In the genomic region with DNA sequence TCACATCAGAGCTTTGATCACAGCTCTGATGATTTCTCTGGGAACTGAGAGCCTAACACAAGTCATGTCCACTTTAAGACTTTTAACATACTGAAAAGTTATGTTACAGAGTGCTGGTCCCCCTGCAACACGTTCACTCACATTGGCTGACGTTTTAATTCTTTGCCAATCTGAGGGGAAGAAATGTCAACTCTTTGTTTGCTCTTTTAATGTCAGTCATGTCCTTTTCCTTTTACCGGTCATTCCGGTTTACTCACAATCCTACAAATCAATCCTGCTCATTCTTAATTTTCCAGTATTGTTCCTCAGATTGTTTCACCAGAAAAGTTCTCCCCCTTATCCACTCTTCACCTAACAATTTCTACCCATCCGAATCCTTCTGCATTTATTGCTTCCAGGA, we compare ENCODE assay signal across 8 cellular contexts. TPM values are rescaled to one million over a fixed set of nuclear protein-coding genes. Genes with fewer than 3 reads are reported as not detected.
DNase-seq lines count a peak whose midpoint lies in the region; ATAC-seq, FAIRE-seq and TF ChIP-seq lines count a peak whose summit lies in the region.

No MANE protein-coding gene starts in this region.

- H3K27ac Mint-ChIP-seq in activated CD4-positive, alpha-beta T cell treated with anti-CD3 and anti-CD28 coated beads, Interleukin-2, amount 10 ng/mL, durations not matched to agents 7 days and 5 days, result peak overlapping the region; percentile 97
- H3K27ac Mint-ChIP-seq in activated T-helper 17 cell treated with anti-CD3 and anti-CD28 coated beads, Interleukin-2, amount 50 U/mL, for 72 hours, result peak overlapping the region; percentile 99

- no peaks in the 10 kb centered on the region for H3K27me3 ChIP-seq in left lung

- H3K4me1 ChIP-seq in left lung, result peaks cover 27 to 56% of the 10 kb centered on the region in 2 donors

- peaks cover 5% of the 10 kb centered on the region for H3K36me3 Mint-ChIP-seq in activated CD4-positive, alpha-beta T cell treated with anti-CD3 and anti-CD28 coated beads, Interleukin-2, amount 10 ng/mL, durations not matched to agents 7 days and 5 days (ENCODE audit: low read depth)
- H3K36me3 Mint-ChIP-seq in activated T-helper 17 cell treated with anti-CD3 and anti-CD28 coated beads, Interleukin-2, amount 50 U/mL, for 72 hours (ENCODE audit: low read depth), result peaks cover 2% of the 10 kb centered on the region

- no peak for FAIRE-seq in HTR-8/SVneo (lab: Jason Lieb, UNC)

- H3K9me3 ChIP-seq in left lung, result no peaks in the 10 kb centered on the region

- H3K9me3 Mint-ChIP-seq in activated CD4-positive, alpha-beta T cell treated with anti-CD3 and anti-CD28 coated beads, Interleukin-2, amount 10 ng/mL, durations not matched to agents 7 days and 5 days, result no peaks in the 10 kb centered on the region
- H3K9me3 Mint-ChIP-seq in activated T-helper 17 cell treated with anti-CD3 and anti-CD28 coated beads, Interleukin-2, amount 50 U/mL, for 72 hours, result no peaks in the 10 kb centered on the region

- ATAC-seq in activated T-helper 17 cell treated with anti-CD3 and anti-CD28 coated beads, Interleukin-2, amount 50 U/mL, for 72 hours (replicated peaks), result no peak
- no peak for ATAC-seq in left lung

- TF ChIP-seq CTCF in left lung (IDR thresholded peaks at IDR 0.05), result no peak

- no peaks in the 10 kb centered on the region for H3K36me3 ChIP-seq in left lung

- peak overlapping the region; percentile 82 to 88 for H3K4me3 ChIP-seq in left lung

- no peak for DNase-seq in activated CD4-positive, alpha-beta T cell treated with anti-CD3 and anti-CD28 coated beads, Interleukin-2, amount 10 ng/mL, durations not matched to agents 7 days and 5 days
- no peak for DNase-seq in activated CD4-positive, alpha-beta T cell treated with anti-CD3 and anti-CD28 coated beads for 1 hour
- DNase-seq in left lung, result no peak
- no peak for DNase-seq in AG20443 (ENCODE audit: low spot score)
- no peak for DNase-seq in medulla oblongata (ENCODE audit: extremely low spot score)
- no peak for DNase-seq in HTR-8/SVneo (ENCODE audit: insufficient read length, low spot score)

- H3K27ac ChIP-seq in left lung, result peak overlapping the region; percentile 91 to 95
- peak overlapping the region; percentile 61 for H3K27ac ChIP-seq in temporal lobe (ENCODE audit: low read depth, low read length)

- peaks cover 65% of the 10 kb centered on the region for H3K4me1 Mint-ChIP-seq in activated CD4-positive, alpha-beta T cell treated with anti-CD3 and anti-CD28 coated beads, Interleukin-2, amount 10 ng/mL, durations not matched to agents 7 days and 5 days
- peaks cover 31% of the 10 kb centered on the region for H3K4me1 Mint-ChIP-seq in activated T-helper 17 cell treated with anti-CD3 and anti-CD28 coated beads, Interleukin-2, amount 50 U/mL, for 72 hours

- H3K27me3 Mint-ChIP-seq in activated CD4-positive, alpha-beta T cell treated with anti-CD3 and anti-CD28 coated beads, Interleukin-2, amount 10 ng/mL, durations not matched to agents 7 days and 5 days, result no peaks in the 10 kb centered on the region
- no peaks in the 10 kb centered on the region for H3K27me3 Mint-ChIP-seq in activated T-helper 17 cell treated with anti-CD3 and anti-CD28 coated beads, Interleukin-2, amount 50 U/mL, for 72 hours

- POLR2A ChIA-PET in activated CD4-positive, alpha-beta T cell treated with anti-CD3 and anti-CD28 coated beads, Interleukin-2, amount 10 ng/mL, durations not matched to agents 7 days and 5 days (lab: Charles Lee), result no interaction called here

- H3K4me3 Mint-ChIP-seq in activated CD4-positive, alpha-beta T cell treated with anti-CD3 and anti-CD28 coated beads, Interleukin-2, amount 10 ng/mL, durations not matched to agents 7 days and 5 days, result peak overlapping the region; percentile 100
- peak overlapping the region; percentile 100 for H3K4me3 Mint-ChIP-seq in activated T-helper 17 cell treated with anti-CD3 and anti-CD28 coated beads, Interleukin-2, amount 50 U/mL, for 72 hours

- intact Hi-C loops in left lung (cut with DNase I), result no loop called here

- CTCF ChIA-PET in activated CD4-positive, alpha-beta T cell treated with anti-CD3 and anti-CD28 coated beads, Interleukin-2, amount 10 ng/mL, durations not matched to agents 7 days and 5 days (lab: Charles Lee), result no interaction called here

RNA-seq across cellular contexts. Expression of gene CD46, which starts 1.0 kb away (rescaled TPM):
- total RNA-seq in activated CD4-positive, alpha-beta T cell treated with anti-CD3 and anti-CD28 coated beads, Interleukin-2, amount 10 ng/mL, durations not matched to agents 7 days and 5 days, result 100 to 1,000 TPM; 112 to 115 TPM
- 100 to 1,000 TPM in 1 of 2 donors, 10 to 100 TPM in 1; 94.5 to 111 TPM for total RNA-seq in activated T-helper 17 cell treated with anti-CD3 and anti-CD28 coated beads, Interleukin-2, amount 50 U/mL, for 72 hours
- total RNA-seq in left lung (100 to 1,000 TPM; 307 to 342 TPM), temporal lobe (67.9 TPM)
